Comparison of ENCODE assay signal across 27 cellular contexts in genomic region chr6:4265740-4266139, GRCh38.
DNase-seq lines count a peak whose midpoint lies in the region; ATAC-seq, FAIRE-seq and TF ChIP-seq lines count a peak whose summit lies in the region.
"Had no signal": no experiment of that assay in that cellular context is flagged by ENCODE, and none has a peak within 500 bp of the region (broad histone marks: within the 10 kb centered on the region; RNA-seq: fewer than 3 reads in every experiment).

No MANE protein-coding gene starts in this region.

- H3K27me3 ChIP-seq in GM23338 (ENCODE audit: insufficient read depth) (no peaks in the 10 kb centered on the region), K562 (ENCODE audit: control insufficient read depth in 2 of 2, insufficient read depth in 2 of 2, low read length in 2 of 2) (peaks cover 6 to 26% of the 10 kb centered on the region in 2 experiments; a peak in 3 of 5 replicates), PC-3 (ENCODE audit: low read length) (no peaks in the 10 kb centered on the region)
- H3K27me3 ChIP-seq: BE2C, BLaER1 had no signal

- in situ Hi-C loops in K562 (cut with MboI): no loop called here

- POLR2A ChIA-PET in K562 (lab: Yijun Ruan, JAX): no interaction called here
- POLR2A ChIA-PET in PC-3 (lab: Charles Lee; ENCODE audit: unreplicated experiment): no interaction called here
- POLR2A ChIA-PET in RWPE1 (lab: Yijun Ruan, JAX; ENCODE audit: low non-redundant PET): no interaction called here

- H3K4me2 ChIP-seq in GM23338: no peak overlapping the region
- H3K4me2 ChIP-seq in K562 (ENCODE audit: insufficient read depth, low read length): peak overlapping the region; percentile 9; the same call in 1 of the 2 replicates
- no peak overlapping the region for H3K4me2 ChIP-seq in PC-3 (ENCODE audit: low read length)
- H3K4me2 ChIP-seq: BLaER1 had no signal

- WGBS in K562 (ENCODE audit: insufficient coverage, low coverage, missing lambda C conversion rate): 1% methylated on average over 7 of the region's 7 CpGs

- no peaks in the 10 kb centered on the region for H3K27me3 Mint-ChIP-seq in GM23338 (ENCODE audit: insufficient read depth, low read depth, poor library complexity)

- CTCF ChIA-PET in K562 (lab: Yijun Ruan, JAX; ENCODE audit: low intra/inter-chr PET ratio): interaction anchor here (0.6 kb wide), 1 partner anchor 745 kb away, joined by 3 read pairs; no protein-coding TSS in a partner anchor
- CTCF ChIA-PET in PC-3 (lab: Charles Lee): no interaction called here
- CTCF ChIA-PET in RWPE1 (lab: Yijun Ruan, JAX): no interaction called here

- no peak overlapping the region for H3K4me3 ChIP-seq in GM23338
- H3K4me3 ChIP-seq in K562: no peak overlapping the region
- no peak overlapping the region for H3K4me3 ChIP-seq in PC-3 (ENCODE audit: low read length)
- H3K4me3 ChIP-seq: BLaER1 had no signal

- TF ChIP-seq CTCF in GM23338 (conservative IDR thresholded peaks at IDR 0.05; ENCODE audit: low read depth in 2 of 2) (no peak), K562 (IDR thresholded peaks at IDR 0.05 in 2 of 3, conservative IDR thresholded peaks at IDR 0.05 in 1 of 3; ENCODE audit: insufficient read depth in 2 of 3, low read depth in 1 of 3, low read length in 3 of 3) (no peak), PC-3 (conservative IDR thresholded peaks at IDR 0.05; ENCODE audit: low read depth, low read length) (no peak), RWPE1 (conservative IDR thresholded peaks at IDR 0.05; ENCODE audit: low read depth) (no peak)

- H3K79me2 ChIP-seq in GM23338 (replicated peaks; ENCODE audit: insufficient read depth): no peaks in the 10 kb centered on the region
- no peaks in the 10 kb centered on the region for H3K79me2 ChIP-seq in K562 (ENCODE audit: control insufficient read depth, insufficient read depth, low read length)
- H3K79me2 ChIP-seq in PC-3 (ENCODE audit: low read length): no peaks in the 10 kb centered on the region

- H3K4me1 Mint-ChIP-seq in GM23338: peaks cover 12% of the 10 kb centered on the region; the same call in 2 of the 3 replicates
- H3K4me1 Mint-ChIP-seq: CD14-positive monocyte; CD4-positive, alpha-beta memory T cell; CD4-positive, CD25-positive, alpha-beta regulatory T cell; CD8-positive, alpha-beta memory T cell had no signal

- no peaks in the 10 kb centered on the region for H3K36me3 Mint-ChIP-seq in GM23338 (ENCODE audit: low read depth)
- H3K36me3 Mint-ChIP-seq: CD14-positive monocyte; CD4-positive, alpha-beta memory T cell; CD4-positive, CD25-positive, alpha-beta regulatory T cell; CD8-positive, alpha-beta memory T cell had no signal

- no peak for TF ChIP-seq RAD21 in K562 (CRISPR knock-in tag; conservative IDR thresholded peaks at IDR 0.05 in 1 of 2, IDR thresholded peaks at IDR 0.05 in 1 of 2)

- ATAC-seq in GM23338 (no peak), K562 (no peak), PC-3 (no peak)

- H3K36me3 ChIP-seq in GM23338 (ENCODE audit: insufficient read depth): no peaks in the 10 kb centered on the region
- H3K36me3 ChIP-seq in K562 (ENCODE audit: control insufficient read depth, insufficient read depth, low read length): no peaks in the 10 kb centered on the region
- no peaks in the 10 kb centered on the region for H3K36me3 ChIP-seq in PC-3 (ENCODE audit: low read depth, low read length)
- H3K36me3 ChIP-seq: BE2C, BLaER1 had no signal

- H3K27ac Mint-ChIP-seq in GM23338: no peak overlapping the region
- H3K27ac Mint-ChIP-seq: CD14-positive monocyte; CD4-positive, alpha-beta memory T cell; CD4-positive, CD25-positive, alpha-beta regulatory T cell; CD8-positive, alpha-beta memory T cell had no signal

- BruUV-seq in K562 (replicated peaks; lab: Mats Ljungman, UMichigan) (no TSS peak), PC-3 (replicated peaks; lab: Mats Ljungman, UMichigan) (no TSS peak)

- no peak overlapping the region for H3K27ac ChIP-seq in GM23338 (ENCODE audit: low read depth)
- H3K27ac ChIP-seq in K562 (ENCODE audit: extremely low read depth, low read depth, low read length): no peak overlapping the region
- H3K27ac ChIP-seq in PC-3 (ENCODE audit: low read length): no peak overlapping the region
- no peak overlapping the region for H3K27ac ChIP-seq in RWPE1
- H3K27ac ChIP-seq: BLaER1 had no signal

- no peak for TF ChIP-seq POLR2A in K562 (conservative IDR thresholded peaks at IDR 0.05)

- H3F3A ChIP-seq in GM23338 (replicated peaks; ENCODE audit: low read depth) (no peaks in the 10 kb centered on the region), PC-3 (ENCODE audit: low read length, unreplicated experiment) (no peaks in the 10 kb centered on the region)

- H3K9ac ChIP-seq in K562 (ENCODE audit: insufficient read depth in 1 of 2, low read depth in 2 of 2, low read length in 2 of 2) (no peak overlapping the region), PC-3 (ENCODE audit: low read length) (no peak overlapping the region)
- H3K9ac ChIP-seq: BLaER1 had no signal

- DNase-seq in ELF-1 (ENCODE audit: low read depth, low spot score) (peak; percentile 26), GM23338 (ENCODE audit: low spot score) (no peak), K562 (ENCODE audit: extremely low read depth in 1 of 4, low spot score in 3 of 4) (no peak), NCI-H226 (no peak), PC-3 (no peak), RWPE1 (ENCODE audit: low spot score) (no peak)
- DNase-seq: 8988T; ACHN; BE2C; C1 segment of cervical spinal cord; CD4-positive, alpha-beta memory T cell; CD4-positive, CD25-positive, alpha-beta regulatory T cell; CD8-positive, alpha-beta memory T cell; COR-L47; DMS 273 treated with DMSO at 0.1 percent for 48 hours; DMS153; DMS53; DMS79; DND-41; EL; GF-D8 had no signal

- intact Hi-C loops in K562 (cut with micrococcal nuclease): no loop called here
- intact Hi-C loops in PC-3 (cut with micrococcal nuclease): no loop called here

- FAIRE-seq in K562 (lab: Jason Lieb, UNC): no peak
- FAIRE-seq: A204.1, G401.6, GM12891, GM19239 had no signal

- no peak for TF ChIP-seq EP300 in K562 (IDR thresholded peaks at IDR 0.05; ENCODE audit: low read length)

- H4K20me1 ChIP-seq in GM23338 (replicated peaks; ENCODE audit: insufficient read depth) (no peaks in the 10 kb centered on the region), K562 (replicated peaks; ENCODE audit: control insufficient read depth, insufficient read depth, low read length) (no peaks in the 10 kb centered on the region), PC-3 (ENCODE audit: low read length) (no peaks in the 10 kb centered on the region)
- H4K20me1 ChIP-seq: BLaER1 had no signal

- no peaks in the 10 kb centered on the region; the same call in 1 of the 2 replicates for H3K4me1 ChIP-seq in GM23338 (ENCODE audit: insufficient read depth)
- no peaks in the 10 kb centered on the region for H3K4me1 ChIP-seq in K562 (replicated peaks in 1 of 2; ENCODE audit: control insufficient read depth in 2 of 2, insufficient read depth in 2 of 2, low read length in 2 of 2)
- H3K4me1 ChIP-seq in PC-3 (ENCODE audit: insufficient read depth, low read length): peaks cover 6% of the 10 kb centered on the region; the same call in 1 of the 2 replicates
- H3K4me1 ChIP-seq: BE2C, BLaER1 had no signal

- H2AFZ ChIP-seq in GM23338 (peak overlapping the region; percentile 66; the same call in 1 of the 2 replicates), K562 (ENCODE audit: low read depth, low read length) (peak overlapping the region; percentile 9; the same call in 1 of the 2 replicates), PC-3 (ENCODE audit: low read length) (no peak overlapping the region)

- H3K9me1 ChIP-seq in K562 (ENCODE audit: control insufficient read depth, insufficient read depth, low read length): no peaks in the 10 kb centered on the region

- H3K9me3 ChIP-seq in K562 (replicated peaks; ENCODE audit: control insufficient read depth, insufficient read depth, low read depth, low read length) (no peaks in the 10 kb centered on the region), PC-3 (ENCODE audit: low read length) (no peaks in the 10 kb centered on the region)
- H3K9me3 ChIP-seq: BE2C, BLaER1 had no signal

- no peaks in the 10 kb centered on the region for H3K9me3 Mint-ChIP-seq in GM23338
- H3K9me3 Mint-ChIP-seq: CD4-positive, CD25-positive, alpha-beta regulatory T cell had no signal

- H3K9me2 ChIP-seq in GM23338 (ENCODE audit: insufficient read depth): peaks cover 7% of the 10 kb centered on the region; the same call in 1 of the 2 replicates
- H3K9me2 ChIP-seq in PC-3 (replicated peaks; ENCODE audit: low read length): no peaks in the 10 kb centered on the region

- no peak overlapping the region for H3K4me3 Mint-ChIP-seq in GM23338
- H3K4me3 Mint-ChIP-seq: CD14-positive monocyte; CD4-positive, alpha-beta memory T cell; CD4-positive, CD25-positive, alpha-beta regulatory T cell had no signal

TF ChIP-seq in GM23338, 12 proteins besides CTCF, POLR2A, EP300 and RAD21:
- TF ChIP-seq ZNF331 (CRISPR knock-in tag; IDR thresholded peaks at IDR 0.05; ENCODE audit: low read depth): no peak
- no peak for TF ChIP-seq EZH2phosphoT487 (IDR thresholded peaks at IDR 0.05; ENCODE audit: unreplicated experiment)
- no peak for TF ChIP-seq CREB1 (CRISPR knock-in tag; IDR thresholded peaks at IDR 0.05; ENCODE audit: low read depth)

TF ChIP-seq in K562, 482 proteins besides CTCF, POLR2A, EP300 and RAD21 (continues in another document):
- TF ChIP-seq NFIX (CRISPR knock-in tag; IDR thresholded peaks at IDR 0.05; ENCODE audit: low read depth) (no peak), USF1 (CRISPR knock-in tag; IDR thresholded peaks at IDR 0.05) (peak; percentile 55), IFI16 (CRISPR knock-in tag; IDR thresholded peaks at IDR 0.05) (no peak), TARDBP (IDR thresholded peaks at IDR 0.05) (no peak), ARHGAP35 (IDR thresholded peaks at IDR 0.05; ENCODE audit: partially characterized antibody) (no peak), BRD9 (IDR thresholded peaks at IDR 0.05; ENCODE audit: low read depth, partially characterized antibody) (no peak), ZNF239 (CRISPR knock-in tag; IDR thresholded peaks at IDR 0.05) (no peak), NCOA1 (IDR thresholded peaks at IDR 0.05; ENCODE audit: low read depth) (no peak), RCOR1 (IDR thresholded peaks at IDR 0.05; ENCODE audit: borderline replicate concordance in 1 of 2, low read depth in 2 of 2, low read length in 2 of 2) (no peak)
